In the genomic region with DNA sequence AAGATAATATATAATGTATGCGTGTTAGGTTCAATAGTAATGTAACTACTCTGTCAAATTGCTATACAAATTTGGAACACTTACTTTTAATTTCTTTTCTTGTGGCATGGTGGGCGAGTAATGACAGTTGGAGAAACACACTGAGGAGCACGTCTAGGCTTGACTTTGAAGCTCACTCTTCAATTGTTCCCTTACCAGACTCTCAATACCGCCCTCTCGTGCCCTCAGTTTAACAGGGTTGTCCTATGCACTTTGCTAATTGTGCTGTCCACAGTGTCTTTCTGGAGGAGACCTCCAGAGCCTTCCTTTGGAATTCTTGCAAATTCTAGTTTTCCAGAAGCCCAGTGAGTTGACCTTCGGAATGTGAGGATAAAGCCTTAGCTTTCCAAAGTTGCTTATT, we compare ENCODE assay signal across 1 cellular context.
TF ChIP-seq lines count a peak whose summit lies in the region.

No MANE protein-coding gene starts in this region.

TF ChIP-seq in endothelial cell of umbilical vein, 7 proteins besides CTCF, POLR2A, EP300 and RAD21:
- TF ChIP-seq MYC (IDR thresholded peaks at IDR 0.05; ENCODE audit: low read depth, low read length) (no peak), JUN (IDR thresholded peaks at IDR 0.05; ENCODE audit: borderline replicate concordance, insufficient read depth, insufficient read length, low read depth) (no peak), EZH2 (IDR thresholded peaks at IDR 0.05; ENCODE audit: borderline replicate concordance, low read depth, low read length, severe bottlenecking) (no peak), GATA2 (IDR thresholded peaks at IDR 0.05; ENCODE audit: insufficient read depth, insufficient read length, low read depth, low read length) (no peak), POLR2AphosphoS5 (IDR thresholded peaks at IDR 0.05; ENCODE audit: insufficient read depth, low read depth, low read length) (no peak), FOS (IDR thresholded peaks at IDR 0.05; ENCODE audit: borderline replicate concordance, insufficient read depth, low read length) (no peak)
- TF ChIP-seq, protein P1, sequence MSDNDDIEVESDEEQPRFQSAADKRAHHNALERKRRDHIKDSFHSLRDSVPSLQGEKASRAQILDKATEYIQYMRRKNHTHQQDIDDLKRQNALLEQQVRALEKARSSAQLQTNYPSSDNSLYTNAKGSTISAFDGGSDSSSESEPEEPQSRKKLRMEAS (IDR thresholded peaks at IDR 0.05; ENCODE audit: insufficient read depth, insufficient read length) = no peak
